Comparison of ENCODE assay signal across 8 cellular contexts in the genomic region with DNA sequence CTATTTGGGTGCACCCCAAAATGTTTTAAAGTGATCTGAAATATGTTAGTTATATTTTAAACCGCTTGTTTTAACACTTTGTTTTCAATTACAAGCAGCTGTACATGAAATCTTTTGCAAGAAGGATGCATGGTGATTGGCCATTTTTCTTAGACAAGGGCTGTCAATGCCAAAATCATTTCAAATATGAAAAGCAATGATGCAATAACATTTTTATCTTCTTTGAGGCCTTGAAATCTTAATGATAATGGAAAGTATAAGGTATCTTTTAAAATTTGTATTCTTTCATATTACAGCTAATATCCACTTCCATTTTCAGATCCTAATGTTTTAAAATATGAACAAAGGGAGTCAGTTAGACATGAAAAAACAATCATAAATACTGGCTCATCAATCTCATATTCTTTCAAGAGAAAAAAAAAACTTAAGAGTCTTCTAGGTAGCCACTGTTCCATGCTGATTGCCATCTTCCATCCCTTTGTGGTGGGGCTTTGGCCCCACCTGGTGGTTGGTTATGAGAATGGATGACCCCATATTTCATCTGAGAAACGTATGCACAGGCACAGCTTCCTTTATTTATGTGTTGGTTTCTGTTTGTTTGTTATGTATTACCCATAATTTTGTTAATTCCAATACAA.
DNase-seq lines count a peak whose midpoint lies in the region; ATAC-seq and TF ChIP-seq lines count a peak whose summit lies in the region.

No MANE protein-coding gene starts in this region.

- peak; percentile 1 for DNase-seq in DMS79 (lab: John Stamatoyannopoulos, UW)
- DNase-seq in NCI-H2081 (lab: John Stamatoyannopoulos, UW): peak; percentile 54 to 72
- peak; percentile 17 to 34 for DNase-seq in activated CD4-positive, alpha-beta T cell treated with anti-CD3 and anti-CD28 coated beads, Interleukin-2, amount 50 U/mL, for 48 hours
- DNase-seq in hepatic stellate cell (ENCODE audit: low spot score): peak; percentile 15
- peak; percentile 1 to 7 for DNase-seq in stimulated activated CD4-positive, alpha-beta T cell treated with anti-CD3 and anti-CD28 coated beads, Interleukin-4, amount 100 ng/mL, for 48 hours (ENCODE audit: low read depth in 2 of 2)
- DNase-seq in uterus: no peak

- intact Hi-C loops in uterus (cut with DNase I; ENCODE audit: low total_unique reads): no loop called here

- ATAC-seq in GM19023 (IDR thresholded peaks at IDR 0.05; ENCODE audit: unreplicated experiment) (peak; percentile 97), HG03064 (IDR thresholded peaks at IDR 0.05; ENCODE audit: low read depth, unreplicated experiment) (peak; percentile 99)

- TF ChIP-seq POLR2A in uterus (IDR thresholded peaks at IDR 0.05): no peak

- H3K36me3 ChIP-seq in uterus: no peaks in the 10 kb centered on the region

- no peaks in the 10 kb centered on the region for H3K9me3 ChIP-seq in uterus

- no peaks in the 10 kb centered on the region for H3K4me1 ChIP-seq in uterus

- H3K27me3 ChIP-seq in uterus: no peaks in the 10 kb centered on the region

- TF ChIP-seq CTCF in uterus (IDR thresholded peaks at IDR 0.05): peak in 2 of 4 experiments; percentile 16 to 27

- H3K27ac ChIP-seq in uterus: no peak overlapping the region

- H3K4me3 ChIP-seq in uterus: no peak overlapping the region

Comparison
In these comparisons a context has a peak if more than half of its experiments do, and no peak if none do; other contexts are left out.
1. DNase-seq: peak in DMS79 (single experiment), NCI-H2081 (2 of 2), activated CD4-positive, alpha-beta T cell treated with anti-CD3 and anti-CD28 coated beads, Interleukin-2, amount 50 U/mL, for 48 hours (2 of 2), hepatic stellate cell (single experiment) and stimulated activated CD4-positive, alpha-beta T cell treated with anti-CD3 and anti-CD28 coated beads, Interleukin-4, amount 100 ng/mL, for 48 hours (2 of 2); none in uterus (0 of 2).